18 cellular contexts compared by ENCODE assay signal in the genomic region with DNA sequence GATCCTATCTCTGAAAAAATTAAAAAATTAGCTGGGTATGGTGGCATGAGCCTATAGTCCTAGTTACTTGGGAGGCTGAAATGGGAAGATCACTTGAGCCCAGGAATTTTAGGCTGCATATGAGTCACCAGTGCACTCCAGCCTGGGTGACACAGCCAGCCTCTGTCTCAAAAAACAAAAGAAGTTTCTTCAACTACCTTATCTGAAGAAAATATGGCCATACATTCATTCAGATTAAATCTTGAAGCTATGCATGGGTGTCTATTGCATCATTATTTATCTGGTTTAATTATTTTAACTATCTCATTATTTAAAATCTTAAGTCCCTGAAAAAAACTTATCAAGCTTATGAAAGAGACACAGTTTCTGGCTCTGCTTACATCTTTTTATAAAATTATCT.
DNase-seq lines count a peak whose midpoint lies in the region; TF ChIP-seq lines count a peak whose summit lies in the region.
"Had no signal": no experiment of that assay in that cellular context is flagged by ENCODE, and none has a peak within 500 bp of the region (broad histone marks: within the 10 kb centered on the region; RNA-seq: fewer than 3 reads in every experiment).

No MANE protein-coding gene starts in this region.

- peak overlapping the region; percentile 46; the same call in 1 of the 2 replicates for H3K27ac Mint-ChIP-seq in HFFc6
- H3K27ac Mint-ChIP-seq: CD8-positive, alpha-beta memory T cell; IgD-negative memory B cell had no signal

- TF ChIP-seq CTCF in HFFc6 (IDR thresholded peaks at IDR 0.05) (no peak), fibroblast of mammary gland (conservative IDR thresholded peaks at IDR 0.05; ENCODE audit: control insufficient read depth, insufficient read depth, low read depth, low read length) (no peak)

- no peaks in the 10 kb centered on the region for H3K9me3 Mint-ChIP-seq in HFFc6
- H3K9me3 Mint-ChIP-seq: CD8-positive, alpha-beta memory T cell; IgD-negative memory B cell had no signal

- peaks cover 49% of the 10 kb centered on the region for H3K4me1 Mint-ChIP-seq in HFFc6 (ENCODE audit: low read depth)

- H3K4me3 ChIP-seq in fibroblast of mammary gland (ENCODE audit: control insufficient read depth, low read depth, low read length): no peak overlapping the region
- H3K4me3 ChIP-seq: A549; BLaER1 treated with 17β-estradiol and CSF1 and Interleukin-3, amounts not matched to agents 10 nM and 100 nM had no signal

- H3K4me3 Mint-ChIP-seq in HFFc6: no peak overlapping the region
- H3K4me3 Mint-ChIP-seq: CD8-positive, alpha-beta memory T cell; IgD-negative memory B cell had no signal

- no peaks in the 10 kb centered on the region for H3K27me3 Mint-ChIP-seq in HFFc6 (ENCODE audit: insufficient read depth)

- DNase-seq in EH (ENCODE audit: low read depth) (peak; percentile 62), HFFc6 (no peak), RPMI7951 (ENCODE audit: low read depth) (peak; percentile 51), fibroblast of mammary gland (ENCODE audit: low read depth) (peak; percentile 12), HPDE6-E6E7 (ENCODE audit: extremely low spot score) (no peak), NCI-H1105 (lab: John Stamatoyannopoulos, UW) (no peak), NCI-H2196 treated with DMSO at 0.1 percent for 48 hours (lab: John Stamatoyannopoulos, UW; ENCODE audit: unreplicated experiment) (no peak), NCI-H2107 treated with DMSO at 0.1 percent for 48 hours (lab: John Stamatoyannopoulos, UW; ENCODE audit: unreplicated experiment) (no peak)
- DNase-seq: CD8-positive, alpha-beta memory T cell; DND-41; MV-4-11; NCI-H1417 treated with DMSO at 0.1 percent for 48 hours; NCI-H2029; NCI-H510A; NCI-H774 had no signal

- H3K36me3 Mint-ChIP-seq in HFFc6 (ENCODE audit: low read depth): no peaks in the 10 kb centered on the region
- H3K36me3 Mint-ChIP-seq: CD8-positive, alpha-beta memory T cell had no signal

Comparison
In these comparisons a context has a peak if more than half of its experiments do, and no peak if none do; other contexts are left out.
1. DNase-seq: peak in EH (single experiment), RPMI7951 (single experiment) and fibroblast of mammary gland (single experiment); none in HFFc6 (single experiment), HPDE6-E6E7 (single experiment), NCI-H1105 (single experiment), NCI-H2196 treated with DMSO at 0.1 percent for 48 hours (single experiment) and NCI-H2107 treated with DMSO at 0.1 percent for 48 hours (single experiment).